Comparison of ENCODE assay signal across 9 cellular contexts in the genomic region with DNA sequence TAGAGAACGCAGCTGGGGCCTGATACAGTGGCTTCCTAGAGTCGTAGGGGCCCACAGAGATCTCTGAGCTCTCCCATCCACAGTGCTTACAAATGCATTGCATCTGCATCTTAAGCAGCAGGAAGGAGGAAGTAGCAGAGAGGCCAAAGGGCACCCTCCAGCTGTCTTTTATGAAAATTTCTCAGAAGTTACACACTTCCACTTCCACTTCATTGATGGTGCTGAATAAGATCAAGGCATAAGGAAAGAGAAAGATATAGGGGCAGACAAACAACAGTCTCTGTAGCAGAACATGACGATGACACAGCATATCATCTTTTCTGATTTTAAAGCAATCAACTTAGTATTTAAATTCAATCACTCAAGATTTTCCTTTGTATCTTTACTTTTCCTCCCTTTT. TPM values are rescaled to one million over a fixed set of nuclear protein-coding genes. Genes with fewer than 3 reads are reported as not detected.
DNase-seq lines count a peak whose midpoint lies in the region; ATAC-seq and TF ChIP-seq lines count a peak whose summit lies in the region.
"Had no signal": no experiment of that assay in that cellular context is flagged by ENCODE, and none has a peak within 500 bp of the region (broad histone marks: within the 10 kb centered on the region; RNA-seq: fewer than 3 reads in every experiment).

No MANE protein-coding gene starts in this region.

- intact Hi-C loops in lower leg skin (cut with DNase I; ENCODE audit: low total_unique reads), result loop anchor here (10.0 kb wide), 1 partner anchor 298 kb away; no protein-coding TSS in a partner anchor

- POLR2A ChIA-PET in HEK293T (lab: Yijun Ruan, JAX), result no interaction called here

- TF ChIP-seq CTCF in lower leg skin (IDR thresholded peaks at IDR 0.05), result no peak

- DNase-seq in LHCN-M2 (ENCODE audit: low read depth) (peak; percentile 37), glomerular endothelial cell (ENCODE audit: extremely low read depth, low read depth, low spot score) (peak; percentile 27), lower leg skin (ENCODE audit: low spot score in 2 of 2) (no peak), UCSD-AML1 (lab: John Stamatoyannopoulos, UW; ENCODE audit: unreplicated experiment) (no peak), NCI-H2081 treated with DMSO at 0.1 percent for 48 hours (lab: John Stamatoyannopoulos, UW) (no peak), HEK293T (ENCODE audit: extremely low spot score) (no peak)
- DNase-seq: tibial artery had no signal

- ATAC-seq in GM18517 (IDR thresholded peaks at IDR 0.05; ENCODE audit: unreplicated experiment) (peak; percentile 94), GM21737 (IDR thresholded peaks at IDR 0.05; ENCODE audit: unreplicated experiment) (peak; percentile 53)

- TF ChIP-seq POLR2A in lower leg skin (IDR thresholded peaks at IDR 0.05), result no peak

- CTCF ChIA-PET in HEK293T (lab: Yijun Ruan, JAX), result interaction anchor here (0.5 kb wide), 1 partner anchor 300 kb away, joined by 3 read pairs; no protein-coding TSS in a partner anchor

- WGBS in lower leg skin, 2 donors, result 58 to 67% methylated on average over 3 of the region's 3 CpGs

- no peak overlapping the region for H3K4me3 ChIP-seq in lower leg skin (ENCODE audit: low read depth, poor library complexity, severe bottlenecking)
- H3K4me3 ChIP-seq: tibial artery had no signal

TF ChIP-seq in HEK293T, 16 proteins besides CTCF, POLR2A, EP300 and RAD21:
- TF ChIP-seq, protein P1, sequence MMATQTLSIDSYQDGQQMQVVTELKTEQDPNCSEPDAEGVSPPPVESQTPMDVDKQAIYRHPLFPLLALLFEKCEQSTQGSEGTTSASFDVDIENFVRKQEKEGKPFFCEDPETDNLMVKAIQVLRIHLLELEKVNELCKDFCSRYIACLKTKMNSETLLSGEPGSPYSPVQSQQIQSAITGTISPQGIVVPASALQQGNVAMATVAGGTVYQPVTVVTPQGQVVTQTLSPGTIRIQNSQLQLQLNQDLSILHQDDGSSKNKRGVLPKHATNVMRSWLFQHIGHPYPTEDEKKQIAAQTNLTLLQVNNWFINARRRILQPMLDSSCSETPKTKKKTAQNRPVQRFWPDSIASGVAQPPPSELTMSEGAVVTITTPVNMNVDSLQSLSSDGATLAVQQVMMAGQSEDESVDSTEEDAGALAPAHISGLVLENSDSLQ (IDR thresholded peaks at IDR 0.05), result no peak
- TF ChIP-seq NFRKB (IDR thresholded peaks at IDR 0.05) (no peak), FOXM1 (IDR thresholded peaks at IDR 0.05; ENCODE audit: borderline replicate concordance) (no peak), LEF1 (IDR thresholded peaks at IDR 0.05; ENCODE audit: borderline replicate concordance) (no peak), TARDBP (IDR thresholded peaks at IDR 0.05) (no peak), ELF4 (IDR thresholded peaks at IDR 0.05) (no peak), FOXK2 (IDR thresholded peaks at IDR 0.05) (no peak), L3MBTL2 (conservative IDR thresholded peaks at IDR 0.05) (no peak), HDGF (IDR thresholded peaks at IDR 0.05; ENCODE audit: borderline replicate concordance) (no peak), SUZ12 (IDR thresholded peaks at IDR 0.05) (no peak)

RNA-seq across cellular contexts. Expression of a gene that starts 51.6 kb away (rescaled TPM):
- total RNA-seq in LHCN-M2 (2014; rRNA removed) (0.23 and 0.26 TPM in 2 replicates), glomerular endothelial cell (0.92 and 1.1 TPM in 2 replicates), lower leg skin (10 to 100 TPM in 1 of 4 donors, 1 to 10 TPM in 3; 2.5 to 15.9 (median 7.2) TPM)
- 0.04 TPM for polyA plus RNA-seq in LHCN-M2 (2012)

RNA-seq across cellular contexts. Expression of a gene that starts 53.2 kb away (rescaled TPM):
- total RNA-seq in LHCN-M2 (2014; rRNA removed) (47.9 and 48.3 TPM in 2 replicates), glomerular endothelial cell (32.7 and 46.5 TPM in 2 replicates), lower leg skin (10 to 100 TPM; 22.0 to 32.9 (median 28.9) TPM)
- 29.4 TPM for polyA plus RNA-seq in LHCN-M2 (2012)

Comparison
In these comparisons a context has a peak if more than half of its experiments do, and no peak if none do; other contexts are left out.
1. DNase-seq: peak in LHCN-M2 (single experiment) and glomerular endothelial cell (single experiment); none in lower leg skin (0 of 2), UCSD-AML1 (single experiment), NCI-H2081 treated with DMSO at 0.1 percent for 48 hours (single experiment) and HEK293T (single experiment).